Comparison of ENCODE assay signal across 9 cellular contexts in the genomic region with DNA sequence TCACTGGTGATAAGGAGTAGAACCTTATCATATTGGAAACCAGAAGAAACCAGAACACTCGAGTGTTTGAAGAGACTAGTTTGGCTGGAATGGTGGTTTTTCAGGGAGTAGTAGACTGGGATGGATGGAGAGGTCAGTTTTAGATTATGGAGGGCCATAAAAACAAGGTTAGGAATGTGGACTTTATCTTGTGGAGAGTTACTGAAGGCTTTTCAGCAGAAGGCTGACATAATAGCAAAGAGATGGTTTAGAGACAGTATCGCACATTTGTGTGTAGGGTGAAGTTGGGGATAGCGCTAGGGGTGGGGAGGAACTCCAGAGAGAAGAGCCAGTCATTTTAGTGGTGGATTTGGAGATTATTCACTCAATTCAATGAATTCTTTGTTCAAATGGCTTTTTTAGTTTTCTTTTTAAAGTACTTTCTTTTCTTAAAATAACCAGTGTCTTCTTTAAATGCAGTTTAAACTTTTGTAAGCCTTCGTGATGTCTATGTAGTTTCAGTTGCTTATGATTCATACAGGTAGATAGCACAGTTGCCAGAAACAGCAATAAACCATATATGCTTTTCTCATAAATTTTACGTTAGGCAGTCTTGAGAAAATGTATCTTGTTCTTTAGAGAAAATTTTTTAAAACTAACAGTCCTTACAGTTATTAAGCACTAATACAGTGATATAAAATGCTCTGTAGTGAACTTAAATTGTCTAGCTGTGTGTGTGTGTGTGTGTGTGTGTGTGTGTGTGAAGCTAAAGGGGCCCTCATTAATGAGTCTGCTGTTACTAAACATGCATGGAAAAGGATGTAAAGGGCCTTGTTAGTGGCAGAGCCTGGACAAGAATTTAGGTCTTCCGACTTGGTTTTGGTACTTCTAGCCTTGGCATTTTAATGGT.
DNase-seq lines count a peak whose midpoint lies in the region; ATAC-seq and TF ChIP-seq lines count a peak whose summit lies in the region.
"Had no signal": no experiment of that assay in that cellular context is flagged by ENCODE, and none has a peak within 500 bp of the region (broad histone marks: within the 10 kb centered on the region; RNA-seq: fewer than 3 reads in every experiment).

No MANE protein-coding gene starts in this region.

- DNase-seq in ELR (ENCODE audit: low read depth): peak; percentile 36
- peak; percentile 21 for DNase-seq in iris pigment epithelial cell (ENCODE audit: low read depth)
- DNase-seq in MV-4-11 (lab: John Stamatoyannopoulos, UW): no peak
- no peak for DNase-seq in stimulated activated CD4-positive, alpha-beta T cell treated with anti-CD3 and anti-CD28 coated beads, Interleukin-4, amount 100 ng/mL, for 4 hours

- H3K4me1 ChIP-seq in OCI-LY3 (ENCODE audit: low read length): peaks cover 41% of the 10 kb centered on the region

- H3K4me3 ChIP-seq in OCI-LY3 (ENCODE audit: low read length): no peak overlapping the region

- TF ChIP-seq CTCF in OCI-LY3 (IDR thresholded peaks at IDR 0.05; ENCODE audit: low read depth, low read length): no peak

- H4K20me1 ChIP-seq in OCI-LY3 (ENCODE audit: insufficient read depth, low read length): peaks cover 9% of the 10 kb centered on the region; the same call in 1 of the 2 replicates

- ATAC-seq in GM21360 (IDR thresholded peaks at IDR 0.05; ENCODE audit: unreplicated experiment) (peak; percentile 35), GM19397 (IDR thresholded peaks at IDR 0.05; ENCODE audit: unreplicated experiment) (no peak), HG03097 (IDR thresholded peaks at IDR 0.05; ENCODE audit: low FRiP score, unreplicated experiment) (no peak)

- H3K27me3 ChIP-seq in OCI-LY3 (ENCODE audit: low read depth, low read length): peaks cover 5% of the 10 kb centered on the region; the same call in 1 of the 2 replicates

- peaks cover 33% of the 10 kb centered on the region for H3K79me2 ChIP-seq in OCI-LY3 (ENCODE audit: low read length)

- peak overlapping the region; percentile 90 for H3K4me2 ChIP-seq in OCI-LY3 (ENCODE audit: low read length)

- H3K9ac ChIP-seq in OCI-LY3 (ENCODE audit: low read length): no peak overlapping the region

- no peaks in the 10 kb centered on the region for H3K9me3 ChIP-seq in OCI-LY3 (ENCODE audit: insufficient read depth, low read length)
- H3K9me3 ChIP-seq: neutrophil had no signal

- H3K36me3 ChIP-seq in OCI-LY3 (replicated peaks; ENCODE audit: low read depth, low read length): no peaks in the 10 kb centered on the region
- H3K36me3 ChIP-seq: neutrophil had no signal

- no peak overlapping the region for H3K27ac ChIP-seq in OCI-LY3 (ENCODE audit: low read length)
- H3K27ac ChIP-seq: neutrophil had no signal

- no peak overlapping the region for H2AFZ ChIP-seq in OCI-LY3 (ENCODE audit: low read depth, low read length)

Comparison
In these comparisons a context has a peak if more than half of its experiments do, and no peak if none do; other contexts are left out.
1. DNase-seq: peak in ELR (single experiment) and iris pigment epithelial cell (single experiment); none in MV-4-11 (single experiment) and stimulated activated CD4-positive, alpha-beta T cell treated with anti-CD3 and anti-CD28 coated beads, Interleukin-4, amount 100 ng/mL, for 4 hours (0 of 2).